ENCODE assay signal across 1 cellular context in genomic region chr1:45167947-45168346, GRCh38. TPM values are rescaled to one million over a fixed set of nuclear protein-coding genes. Genes with fewer than 3 reads are reported as not detected.
"Had no signal": no experiment of that assay in that cellular context is flagged by ENCODE, and none has a peak within 500 bp of the region (broad histone marks: within the 10 kb centered on the region; RNA-seq: fewer than 3 reads in every experiment).

No MANE protein-coding gene starts in this region.

RNA-seq across cellular contexts. Expression of gene ZSWIM5, which starts 38.5 kb away (rescaled TPM):
- total RNA-seq: HT1080 had no signal
